In genomic region chr1:153985984-153986761, GRCh38 we compare ENCODE assay signal across 8 cellular contexts. TPM values are rescaled to one million over a fixed set of nuclear protein-coding genes. Genes with fewer than 3 reads are reported as not detected.
A peak's percentile ranks its signal among the peaks of the same experiment; 100 is the strongest.
DNase-seq lines count a peak whose midpoint lies in the region; ATAC-seq and TF ChIP-seq lines count a peak whose summit lies in the region.

Gene RAB13 (minus strand): TSS chr1:153986339. CDS start chr1:153986236, 103 bp downstream.

- no peaks in the 10 kb centered on the region for H3K9me3 ChIP-seq in BLaER1 treated with 17β-estradiol and CSF1 and Interleukin-3, amounts not matched to agents 10 nM and 100 nM (replicated peaks in 1 of 11)
- H3K9me3 ChIP-seq in body of pancreas (no peaks in the 10 kb centered on the region), prostate gland (no peaks in the 10 kb centered on the region)

- H3K27ac ChIP-seq in BLaER1 treated with 17β-estradiol and CSF1 and Interleukin-3, amounts not matched to agents 10 nM and 100 nM, result peak within 1 kb of the TSS; percentile 54 to 89 (median 81)
- H3K27ac ChIP-seq in body of pancreas (peak within 1 kb of the TSS; percentile 67 to 93 (median 74)), prostate gland (peak within 1 kb of the TSS; percentile 89 to 95)

- ATAC-seq in body of pancreas (peak; percentile 84), HG03565 (IDR thresholded peaks at IDR 0.05; ENCODE audit: unreplicated experiment) (no peak), GM19035 (IDR thresholded peaks at IDR 0.05; ENCODE audit: unreplicated experiment) (no peak)

- WGBS in body of pancreas, 2 donors, result 0% methylated on average over 14 to 31 of the region's 31 CpGs
- WGBS in prostate gland, result 1% methylated on average over 31 of the region's 31 CpGs

- no peak for TF ChIP-seq CTCF in body of pancreas (IDR thresholded peaks at IDR 0.05)
- peak in 1 of 4 experiments; percentile 4 for TF ChIP-seq CTCF in prostate gland (IDR thresholded peaks at IDR 0.05)

- peaks cover 0 to 8% (median 0%) of the 10 kb centered on the region in 11 experiments; a peak in 5 of 22 replicates for H4K20me1 ChIP-seq in BLaER1 treated with 17β-estradiol and CSF1 and Interleukin-3, amounts not matched to agents 10 nM and 100 nM

- peak within 1 kb of the TSS; percentile 51 to 80 (median 67) for H3K4me3 ChIP-seq in BLaER1 treated with 17β-estradiol and CSF1 and Interleukin-3, amounts not matched to agents 10 nM and 100 nM
- H3K4me3 ChIP-seq in body of pancreas (peak within 1 kb of the TSS; percentile 24 to 36), prostate gland (peak within 1 kb of the TSS; percentile 40 to 63)

- H3K36me3 ChIP-seq in BLaER1 treated with 17β-estradiol and CSF1 and Interleukin-3, amounts not matched to agents 10 nM and 100 nM, result peaks cover 0 to 28% (median 23%) of the 10 kb centered on the region in 11 experiments; a peak in 21 of 22 replicates
- H3K36me3 ChIP-seq in body of pancreas (replicated peaks in 1 of 2; ENCODE audit: insufficient read depth in 1 of 2, low read depth in 2 of 2), result no peaks in the 10 kb centered on the region
- no peaks in the 10 kb centered on the region for H3K36me3 ChIP-seq in prostate gland

- H3K9ac ChIP-seq in BLaER1 treated with 17β-estradiol and CSF1 and Interleukin-3, amounts not matched to agents 10 nM and 100 nM, result peak within 1 kb of the TSS; percentile 74 to 85 (median 81)

- intact Hi-C loops in body of pancreas (cut with DNase I), result no loop called here
- intact Hi-C loops in prostate gland (cut with DNase I), result loop anchor here (2.0 to 5.0 kb wide), 4 partner anchors 39 to 309 kb away; partner anchors contain the start of genes DENND4B and NPR1

- TF ChIP-seq POLR2A in body of pancreas (IDR thresholded peaks at IDR 0.05), result peak in 2 of 3 donors; percentile 59 to 61
- peak; percentile 73 for TF ChIP-seq POLR2A in prostate gland (IDR thresholded peaks at IDR 0.05)

- peak within 1 kb of the TSS; percentile 80 to 100 (median 97) for H3K4me2 ChIP-seq in BLaER1 treated with 17β-estradiol and CSF1 and Interleukin-3, amounts not matched to agents 10 nM and 100 nM

- H3K4me1 ChIP-seq in BLaER1 treated with 17β-estradiol and CSF1 and Interleukin-3, amounts not matched to agents 10 nM and 100 nM, result peaks cover 45 to 77% (median 62%) of the 10 kb centered on the region in 10 experiments
- H3K4me1 ChIP-seq in body of pancreas (peaks cover 30% of the 10 kb centered on the region), prostate gland (replicated peaks) (no peaks in the 10 kb centered on the region)

- DNase-seq in HCEC 1CT, result peak; percentile 88
- DNase-seq in NCI-H82 treated with DMSO at 0.1 percent for 48 hours (lab: John Stamatoyannopoulos, UW; ENCODE audit: unreplicated experiment), result peak; percentile 73
- peak; percentile 86 to 91 (median 90) for DNase-seq in body of pancreas
- peak; percentile 91 for DNase-seq in hepatic stellate cell (ENCODE audit: low spot score)
- DNase-seq in prostate gland (ENCODE audit: low spot score), result peak; percentile 90

- H3K27me3 ChIP-seq in BLaER1 treated with 17β-estradiol and CSF1 and Interleukin-3, amounts not matched to agents 10 nM and 100 nM, result no peaks in the 10 kb centered on the region
- no peaks in the 10 kb centered on the region for H3K27me3 ChIP-seq in body of pancreas
- no peaks in the 10 kb centered on the region for H3K27me3 ChIP-seq in prostate gland (replicated peaks; ENCODE audit: insufficient read depth)

RNA-seq across cellular contexts. Expression of gene RAB13, which starts in this region (rescaled TPM):
- total RNA-seq in body of pancreas, result 10 to 100 TPM; 16.2 to 29.6 TPM
- 10 to 100 TPM; 49.1 to 49.3 TPM for total RNA-seq in prostate gland
